1 cellular context compared by ENCODE assay signal in genomic region chr2:62185828-62186483, GRCh38.
TF ChIP-seq lines count a peak whose summit lies in the region.

No MANE protein-coding gene starts in this region.

TF ChIP-seq in K562, 482 proteins besides CTCF, POLR2A, EP300 and RAD21 (continued from another document):
- no peak for TF ChIP-seq DEAF1 (CRISPR knock-in tag; IDR thresholded peaks at IDR 0.05)
